ENCODE assay signal across 25 cellular contexts in genomic region chr12:10247659-10248058, GRCh38.
"Had no signal": no experiment of that assay in that cellular context is flagged by ENCODE, and none has a peak within 500 bp of the region (broad histone marks: within the 10 kb centered on the region; RNA-seq: fewer than 3 reads in every experiment).

No MANE protein-coding gene starts in this region.

- H3K4me3 Mint-ChIP-seq: activated B cell treated with CpG ODN at 0.5 μM for 24 hours; activated CD4-positive, alpha-beta memory T cell treated with anti-CD3 and anti-CD28 coated beads, Interleukin-2, amount 10 ng/mL, durations not matched to agents 7 days and 5 days; activated naive CD4-positive, alpha-beta T cell treated with anti-CD3 and anti-CD28 coated beads, Interleukin-2, amount 10 ng/mL, durations not matched to agents 7 days and 5 days; activated T-cell treated with anti-CD3 and anti-CD28 coated beads, Interleukin-2, amount 50 U/mL, for 4 hours; dendritic cell treated with granulocyte-macrophage colony-stimulating factor and Interleukin-4, amounts not matched to agents 40 ng/mL and 50 ng/mL, for 4 days; mesothelial cell of epicardium; nephron progenitor cell; stimulated activated naive CD8-positive, alpha-beta T cell treated with anti-CD3 and anti-CD28 coated beads, Interleukin-15, Interleukin-2, amounts not matched to agents 100 ng/mL and 50 ng/mL, for 24 hours had no signal

- H3K4me1 Mint-ChIP-seq: mesothelial cell of epicardium, nephron progenitor cell had no signal

- H3K9me3 Mint-ChIP-seq: activated B cell treated with CpG ODN at 0.5 μM for 24 hours; activated CD4-positive, alpha-beta memory T cell treated with anti-CD3 and anti-CD28 coated beads, Interleukin-2, amount 10 ng/mL, durations not matched to agents 7 days and 5 days; activated naive CD4-positive, alpha-beta T cell treated with anti-CD3 and anti-CD28 coated beads, Interleukin-2, amount 10 ng/mL, durations not matched to agents 7 days and 5 days; activated T-cell treated with anti-CD3 and anti-CD28 coated beads, Interleukin-2, amount 50 U/mL, for 4 hours; dendritic cell treated with granulocyte-macrophage colony-stimulating factor and Interleukin-4, amounts not matched to agents 40 ng/mL and 50 ng/mL, for 4 days; mesothelial cell of epicardium; nephron progenitor cell; stimulated activated naive CD8-positive, alpha-beta T cell treated with anti-CD3 and anti-CD28 coated beads, Interleukin-15, Interleukin-2, amounts not matched to agents 100 ng/mL and 50 ng/mL, for 24 hours had no signal

- H3K4me1 ChIP-seq: ascending aorta, esophagus muscularis mucosa, gastroesophageal sphincter, left lung had no signal

- H3K4me3 ChIP-seq: ascending aorta, esophagus muscularis mucosa, gastroesophageal sphincter, heart left ventricle, left lung had no signal

- H3K27me3 ChIP-seq: ascending aorta, esophagus muscularis mucosa, gastroesophageal sphincter, heart left ventricle, left lung had no signal

- FAIRE-seq: endothelial cell of umbilical vein had no signal

- H3K36me3 ChIP-seq: ascending aorta, gastroesophageal sphincter, left lung had no signal

- H3K27ac ChIP-seq: ascending aorta, esophagus muscularis mucosa, gastroesophageal sphincter, heart left ventricle, left lung had no signal

- H3K9me3 ChIP-seq: ascending aorta, esophagus muscularis mucosa, gastroesophageal sphincter, heart left ventricle, left lung had no signal

- DNase-seq: activated B cell treated with CpG ODN at 0.5 μM for 24 hours; activated CD4-positive, alpha-beta memory T cell treated with anti-CD3 and anti-CD28 coated beads, Interleukin-2, amount 10 ng/mL, durations not matched to agents 7 days and 5 days; activated CD4-positive, alpha-beta T cell treated with anti-CD3 and anti-CD28 coated beads for 4 hours; activated naive CD4-positive, alpha-beta T cell treated with anti-CD3 and anti-CD28 coated beads, Interleukin-2, amount 10 ng/mL, durations not matched to agents 7 days and 5 days; activated T-cell treated with anti-CD3 and anti-CD28 coated beads, Interleukin-2, amount 50 U/mL, for 4 hours; cerebellar nuclear complex; effector CD8-positive, alpha-beta T cell; heart left ventricle; left lung; nephron progenitor cell; occipital lobe; posterior cingulate gyrus; retina; stimulated activated CD4-positive, alpha-beta T cell treated with anti-CD3 and anti-CD28 coated beads, Interleukin-12 subunit alpha, Interleukin-12 subunit beta, amount 100 ng/mL, for 4 hours; stimulated activated CD4-positive, alpha-beta T cell treated with anti-CD3 and anti-CD28 coated beads, Interleukin-1b, Interleukin-23, amount 100 ng/mL, for 48 hours; stimulated activated CD8-positive, alpha-beta memory T cell treated with anti-CD3 and anti-CD28 coated beads, Interleukin-4, amount 100 ng/mL, for 48 hours; T-helper 9 cell; trophoblast cell had no signal

- H3K36me3 Mint-ChIP-seq: activated naive CD4-positive, alpha-beta T cell treated with anti-CD3 and anti-CD28 coated beads, Interleukin-2, amount 10 ng/mL, durations not matched to agents 7 days and 5 days; mesothelial cell of epicardium had no signal

- H3K27ac Mint-ChIP-seq: activated B cell treated with CpG ODN at 0.5 μM for 24 hours; activated CD4-positive, alpha-beta memory T cell treated with anti-CD3 and anti-CD28 coated beads, Interleukin-2, amount 10 ng/mL, durations not matched to agents 7 days and 5 days; activated naive CD4-positive, alpha-beta T cell treated with anti-CD3 and anti-CD28 coated beads, Interleukin-2, amount 10 ng/mL, durations not matched to agents 7 days and 5 days; dendritic cell treated with granulocyte-macrophage colony-stimulating factor and Interleukin-4, amounts not matched to agents 40 ng/mL and 50 ng/mL, for 4 days; mesothelial cell of epicardium; nephron progenitor cell had no signal

- ATAC-seq: gastroesophageal sphincter, heart left ventricle, left lung had no signal
